Comparison of ENCODE assay signal across 23 cellular contexts in genomic region chr10:61984803-61985418, GRCh38.
DNase-seq lines count a peak whose midpoint lies in the region; ATAC-seq and TF ChIP-seq lines count a peak whose summit lies in the region.
"Had no signal": no experiment of that assay in that cellular context is flagged by ENCODE, and none has a peak within 500 bp of the region (broad histone marks: within the 10 kb centered on the region; RNA-seq: fewer than 3 reads in every experiment).

No MANE protein-coding gene starts in this region.

- H3K9ac ChIP-seq in BLaER1 treated with 17β-estradiol and CSF1 and Interleukin-3, amounts not matched to agents 10 nM and 100 nM, result peak overlapping the region in 1 of 11 experiments; percentile 1; a peak in 1 of 22 replicates

- H3K27me3 Mint-ChIP-seq in immature natural killer cell (ENCODE audit: low read depth in 3 of 3), result no peaks in the 10 kb centered on the region

- CTCF ChIA-PET in PC-9 (lab: Charles Lee), result no interaction called here

- no peaks in the 10 kb centered on the region for H3K9me2 ChIP-seq in PC-9 (ENCODE audit: insufficient read depth)

- no peak overlapping the region for H3K4me3 ChIP-seq in BLaER1 treated with 17β-estradiol and CSF1 and Interleukin-3, amounts not matched to agents 10 nM and 100 nM
- H3K4me3 ChIP-seq in PC-9 (no peak overlapping the region), body of pancreas (no peak overlapping the region)
- H3K4me3 ChIP-seq: hepatocyte, lung had no signal

- H3K27me3 ChIP-seq in BLaER1 treated with 17β-estradiol and CSF1 and Interleukin-3, amounts not matched to agents 10 nM and 100 nM, result no peaks in the 10 kb centered on the region
- H3K27me3 ChIP-seq in PC-9 (ENCODE audit: insufficient read depth, low read depth) (no peaks in the 10 kb centered on the region), body of pancreas (no peaks in the 10 kb centered on the region)
- H3K27me3 ChIP-seq: hepatocyte had no signal

- H3K4me3 Mint-ChIP-seq in immature natural killer cell, result no peak overlapping the region

- WGBS in body of pancreas, 2 donors, result 80 to 84% methylated on average over 3 of the region's 3 CpGs

- H3K9me3 Mint-ChIP-seq in immature natural killer cell, result no peaks in the 10 kb centered on the region

- peak overlapping the region in 5 of 11 experiments; percentile 10 to 69 (median 25); a peak in 8 of 22 replicates for H3K4me2 ChIP-seq in BLaER1 treated with 17β-estradiol and CSF1 and Interleukin-3, amounts not matched to agents 10 nM and 100 nM
- H3K4me2 ChIP-seq in PC-9, result no peak overlapping the region
- H3K4me2 ChIP-seq: hepatocyte had no signal

- intact Hi-C loops in PC-9 (cut with micrococcal nuclease; ENCODE audit: unreplicated experiment), result loop anchor here (5.0 kb wide), 1 partner anchor 43 kb away; no protein-coding TSS in a partner anchor
- intact Hi-C loops in body of pancreas (cut with DNase I), result no loop called here

- no peak for TF ChIP-seq POLR2A in body of pancreas (IDR thresholded peaks at IDR 0.05)

- H3K27ac ChIP-seq in BLaER1 treated with 17β-estradiol and CSF1 and Interleukin-3, amounts not matched to agents 10 nM and 100 nM, result peak overlapping the region in 6 of 11 experiments; percentile 12 to 41 (median 36); a peak in 5 of 22 replicates
- H3K27ac ChIP-seq in PC-9 (no peak overlapping the region), body of pancreas (no peak overlapping the region)
- H3K27ac ChIP-seq: 22Rv1, epithelial cell of prostate, hepatocyte had no signal

- H3K36me3 ChIP-seq in BLaER1 treated with 17β-estradiol and CSF1 and Interleukin-3, amounts not matched to agents 10 nM and 100 nM, result peaks cover 71 to 97% (median 86%) of the 10 kb centered on the region in 11 experiments
- no peaks in the 10 kb centered on the region for H3K36me3 ChIP-seq in PC-9 (ENCODE audit: low read depth)
- no peaks in the 10 kb centered on the region for H3K36me3 ChIP-seq in body of pancreas (replicated peaks in 1 of 2; ENCODE audit: insufficient read depth in 1 of 2, low read depth in 2 of 2)

- no TSS peak for BruUV-seq in PC-9 (replicated peaks; lab: Mats Ljungman, UMichigan)

- no peak for TF ChIP-seq CTCF in PC-9 (conservative IDR thresholded peaks at IDR 0.05)
- no peak for TF ChIP-seq CTCF in body of pancreas (IDR thresholded peaks at IDR 0.05)

- peaks cover 36 to 99% (median 53%) of the 10 kb centered on the region in 10 experiments for H3K4me1 ChIP-seq in BLaER1 treated with 17β-estradiol and CSF1 and Interleukin-3, amounts not matched to agents 10 nM and 100 nM
- H3K4me1 ChIP-seq in PC-9 (replicated peaks; ENCODE audit: insufficient read depth) (peaks cover 15% of the 10 kb centered on the region), body of pancreas (no peaks in the 10 kb centered on the region)

- peak overlapping the region in 4 of 6 donors; percentile 43 to 95 (median 68) for H3K27ac Mint-ChIP-seq in immature natural killer cell

- peaks cover 0 to 3% (median 0%) of the 10 kb centered on the region in 3 donors for H3K36me3 Mint-ChIP-seq in immature natural killer cell

- 0 out of 22 replicates have a peak, but pooled peaks cover 0 to 5% (median 0%) of the 10 kb centered on the region in 11 experiments for H3K9me3 ChIP-seq in BLaER1 treated with 17β-estradiol and CSF1 and Interleukin-3, amounts not matched to agents 10 nM and 100 nM (replicated peaks in 1 of 11)
- no peaks in the 10 kb centered on the region; the same call in 1 of the 2 replicates for H3K9me3 ChIP-seq in PC-9 (ENCODE audit: insufficient read depth, low read depth)
- no peaks in the 10 kb centered on the region for H3K9me3 ChIP-seq in body of pancreas

- POLR2A ChIA-PET in PC-9 (lab: Charles Lee; ENCODE audit: unreplicated experiment), result no interaction called here

- no peak for ATAC-seq in body of pancreas

- peak; percentile 3 for DNase-seq in NCI-H82 (lab: John Stamatoyannopoulos, UW)
- no peak for DNase-seq in NCI-H82 treated with DMSO at 0.1 percent for 48 hours (lab: John Stamatoyannopoulos, UW; ENCODE audit: unreplicated experiment)
- DNase-seq in RPMI7951 (ENCODE audit: low read depth), result peak; percentile 4
- no peak for DNase-seq in immature natural killer cell
- DNase-seq in PC-9, result no peak
- DNase-seq in activated CD4-positive, CD25-positive, alpha-beta regulatory T cell (lab: John Stamatoyannopoulos, UW), result no peak
- DNase-seq in body of pancreas, result no peak
- DNase-seq: activated CD8-positive, alpha-beta memory T cell treated with anti-CD3 and anti-CD28 coated beads for 24 hours; AML-193; anterior cingulate cortex; caudate nucleus; foreskin fibroblast; MM.1S; NCI-H1436; NCI-H69; retina; SHP77 treated with DMSO at 0.1 percent for 48 hours; T-helper 2 cell had no signal

- no peaks in the 10 kb centered on the region for H3K79me2 ChIP-seq in PC-9 (ENCODE audit: low read depth)

- peaks cover 16% of the 10 kb centered on the region for H3F3A ChIP-seq in PC-9 (ENCODE audit: insufficient read depth, low read depth)

- H4K20me1 ChIP-seq in BLaER1 treated with 17β-estradiol and CSF1 and Interleukin-3, amounts not matched to agents 10 nM and 100 nM, result peaks cover 0 to 33% (median 0%) of the 10 kb centered on the region in 11 experiments; a peak in 8 of 22 replicates
- H4K20me1 ChIP-seq in PC-9 (ENCODE audit: insufficient read depth), result no peaks in the 10 kb centered on the region

- H3K4me1 Mint-ChIP-seq in immature natural killer cell, result peaks cover 41 to 42% of the 10 kb centered on the region in 2 donors

- no peak overlapping the region for H2AFZ ChIP-seq in PC-9
- H2AFZ ChIP-seq: hepatocyte had no signal

Comparison
In these comparisons a context has a peak if more than half of its experiments do, and no peak if none do; other contexts are left out.
1. DNase-seq: peak in NCI-H82 (single experiment) and RPMI7951 (single experiment); none in NCI-H82 treated with DMSO at 0.1 percent for 48 hours (single experiment), immature natural killer cell (0 of 3), PC-9 (0 of 2), activated CD4-positive, CD25-positive, alpha-beta regulatory T cell (0 of 4) and body of pancreas (0 of 4).
2. H3K27ac ChIP-seq: peak in BLaER1 treated with 17β-estradiol and CSF1 and Interleukin-3, amounts not matched to agents 10 nM and 100 nM (6 of 11); none in PC-9 (single experiment) and body of pancreas (0 of 4).